In genomic region chr18:61285777-61286176, GRCh38 we compare ENCODE assay signal across 29 cellular contexts. TPM values are rescaled to one million over a fixed set of nuclear protein-coding genes. Genes with fewer than 3 reads are reported as not detected.
"Had no signal": no experiment of that assay in that cellular context is flagged by ENCODE, and none has a peak within 500 bp of the region (broad histone marks: within the 10 kb centered on the region; RNA-seq: fewer than 3 reads in every experiment).

No MANE protein-coding gene starts in this region.

- ATAC-seq: natural killer cell; psoas muscle; right cardiac atrium; right lobe of liver; stimulated activated effector memory CD8-positive, alpha-beta T cell treated with anti-CD3 and anti-CD28 coated beads, Interleukin-12 subunit alpha, Interleukin-12 subunit beta, amount 100 ng/mL, for 72 hours; stimulated activated naive B cell treated with anti-CD40 and anti-IgM and Interleukin-4, amounts not matched to agents 10 μg/mL and 1 μg/mL and 100 μg/mL, for 72 hours had no signal

- H3K27ac ChIP-seq: neural progenitor cell, ovary, parathyroid adenoma, psoas muscle, right lobe of liver, sigmoid colon, stomach, thoracic aorta, thyroid gland, tibial nerve, upper lobe of left lung, uterus had no signal

- H3K27me3 Mint-ChIP-seq: progenitor cell of endocrine pancreas; stimulated activated naive B cell treated with anti-CD40 and anti-IgM and Interleukin-4, amounts not matched to agents 10 μg/mL and 1 μg/mL and 100 μg/mL, for 72 hours; stimulated activated naive CD8-positive, alpha-beta T cell treated with anti-CD3 and anti-CD28 coated beads, Interleukin-15, Interleukin-2, amounts not matched to agents 100 ng/mL and 50 ng/mL, for 24 hours had no signal

- H3K4me1 ChIP-seq: neural progenitor cell, parathyroid adenoma, psoas muscle, right lobe of liver, sigmoid colon, stomach, thyroid gland, tibial nerve, upper lobe of left lung, uterus had no signal

- DNase-seq: natural killer cell; occipital lobe; ovary; posterior cingulate gyrus; psoas muscle; right cardiac atrium; right lobe of liver; sigmoid colon; small intestine; stimulated activated CD4-positive, alpha-beta T cell treated with anti-CD3 and anti-CD28 coated beads, Interleukin-15, amount 100 ng/mL, for 24 hours; stimulated activated CD4-positive, alpha-beta T cell treated with anti-CD3 and anti-CD28 coated beads, Interleukin-2, amount 100 ng/mL, for 24 hours; stimulated activated CD4-positive, alpha-beta T cell treated with anti-CD3 and anti-CD28 coated beads, Interleukin-2, amount 100 ng/mL, for 48 hours; stimulated activated CD4-positive, alpha-beta T cell treated with anti-CD3 and anti-CD28 coated beads, Interleukin-4, amount 100 ng/mL, for 24 hours; stimulated activated naive B cell treated with anti-CD40 and anti-IgM and Interleukin-4, amounts not matched to agents 10 μg/mL and 1 μg/mL and 100 μg/mL, for 72 hours; stimulated activated naive CD4-positive, alpha-beta T cell treated with Interleukin-2 at 50 U/mL for 16 hours; stomach; thyroid gland; upper lobe of left lung; uterus had no signal

- H3K4me3 Mint-ChIP-seq: natural killer cell; nephron; neural progenitor cell; stimulated activated effector memory CD8-positive, alpha-beta T cell treated with anti-CD3 and anti-CD28 coated beads, Interleukin-12 subunit alpha, Interleukin-12 subunit beta, amount 100 ng/mL, for 72 hours; stimulated activated naive B cell treated with anti-CD40 and anti-IgM and Interleukin-4, amounts not matched to agents 10 μg/mL and 1 μg/mL and 100 μg/mL, for 72 hours; stimulated activated naive CD8-positive, alpha-beta T cell treated with anti-CD3 and anti-CD28 coated beads, Interleukin-15, Interleukin-2, amounts not matched to agents 100 ng/mL and 50 ng/mL, for 24 hours had no signal

- H3K27me3 ChIP-seq: neural progenitor cell, ovary, right lobe of liver, sigmoid colon, stomach, thyroid gland, tibial nerve, upper lobe of left lung, uterus had no signal

- H3K27ac Mint-ChIP-seq: natural killer cell; nephron; neural progenitor cell; progenitor cell of endocrine pancreas; stimulated activated effector memory CD8-positive, alpha-beta T cell treated with anti-CD3 and anti-CD28 coated beads, Interleukin-12 subunit alpha, Interleukin-12 subunit beta, amount 100 ng/mL, for 72 hours; stimulated activated naive B cell treated with anti-CD40 and anti-IgM and Interleukin-4, amounts not matched to agents 10 μg/mL and 1 μg/mL and 100 μg/mL, for 72 hours; stimulated activated naive CD8-positive, alpha-beta T cell treated with anti-CD3 and anti-CD28 coated beads, Interleukin-15, Interleukin-2, amounts not matched to agents 100 ng/mL and 50 ng/mL, for 24 hours had no signal

- H3K9me3 Mint-ChIP-seq: stimulated activated effector memory CD8-positive, alpha-beta T cell treated with anti-CD3 and anti-CD28 coated beads, Interleukin-12 subunit alpha, Interleukin-12 subunit beta, amount 100 ng/mL, for 72 hours had no signal

- H3K36me3 ChIP-seq: neural progenitor cell, ovary, right lobe of liver, sigmoid colon, stomach, thoracic aorta, thyroid gland, tibial nerve, upper lobe of left lung, uterus had no signal

- H3K9ac ChIP-seq: neural progenitor cell, parathyroid adenoma had no signal

- H3K36me3 Mint-ChIP-seq: natural killer cell; neural progenitor cell; stimulated activated effector memory CD8-positive, alpha-beta T cell treated with anti-CD3 and anti-CD28 coated beads, Interleukin-12 subunit alpha, Interleukin-12 subunit beta, amount 100 ng/mL, for 72 hours; stimulated activated naive B cell treated with anti-CD40 and anti-IgM and Interleukin-4, amounts not matched to agents 10 μg/mL and 1 μg/mL and 100 μg/mL, for 72 hours had no signal

- H3K4me1 Mint-ChIP-seq: natural killer cell; nephron; neural progenitor cell; stimulated activated effector memory CD8-positive, alpha-beta T cell treated with anti-CD3 and anti-CD28 coated beads, Interleukin-12 subunit alpha, Interleukin-12 subunit beta, amount 100 ng/mL, for 72 hours; stimulated activated naive B cell treated with anti-CD40 and anti-IgM and Interleukin-4, amounts not matched to agents 10 μg/mL and 1 μg/mL and 100 μg/mL, for 72 hours had no signal

- H3K4me3 ChIP-seq: neural progenitor cell, ovary, psoas muscle, right lobe of liver, sigmoid colon, stomach, thoracic aorta, thyroid gland, tibial nerve, upper lobe of left lung, uterus had no signal

- H3K9me3 ChIP-seq: ovary, right lobe of liver, thyroid gland, uterus had no signal

RNA-seq across cellular contexts. Expression of gene CDH20, which starts 47.5 kb away (rescaled TPM):
- total RNA-seq: osteoblast, renal cortical epithelial cell, right lobe of liver had no signal
